ENCODE assay signal across 23 cellular contexts in genomic region chr21:15409031-15409430, GRCh38.
"Had no signal": no experiment of that assay in that cellular context is flagged by ENCODE, and none has a peak within 500 bp of the region (broad histone marks: within the 10 kb centered on the region; RNA-seq: fewer than 3 reads in every experiment).

No MANE protein-coding gene starts in this region.

- DNase-seq: colonic mucosa; cortex of kidney; dermis blood vessel endothelial cell; dorsolateral prefrontal cortex; effector CD4-positive, alpha-beta T cell; effector CD8-positive, alpha-beta T cell; effector memory CD4-positive, alpha-beta T cell; effector memory CD8-positive, alpha-beta T cell; endodermal cell; erythroblast; esophagus squamous epithelium; foreskin fibroblast; foreskin keratinocyte; foreskin melanocyte; glutamatergic neuron; head of caudate nucleus; heart left ventricle had no signal

- H3K4me1 ChIP-seq: colonic mucosa, esophagus muscularis mucosa, esophagus squamous epithelium, gastroesophageal sphincter had no signal

- H3K27me3 Mint-ChIP-seq: dendritic cell treated with granulocyte-macrophage colony-stimulating factor and Interleukin-4, amounts not matched to agents 40 ng/mL and 50 ng/mL, for 4 days; effector memory CD8-positive, alpha-beta T cell had no signal

- H3K4me3 ChIP-seq: colonic mucosa, coronary artery, dorsolateral prefrontal cortex, esophagus muscularis mucosa, esophagus squamous epithelium, gastroesophageal sphincter, heart left ventricle had no signal

- H3K27ac Mint-ChIP-seq: dendritic cell treated with granulocyte-macrophage colony-stimulating factor and Interleukin-4, amounts not matched to agents 40 ng/mL and 50 ng/mL, for 4 days; effector memory CD8-positive, alpha-beta T cell; endodermal cell had no signal

- H3K9me3 ChIP-seq: colonic mucosa, esophagus muscularis mucosa, esophagus squamous epithelium, gastroesophageal sphincter, heart left ventricle had no signal

- H3K36me3 ChIP-seq: colonic mucosa, esophagus muscularis mucosa, esophagus squamous epithelium, gastroesophageal sphincter, heart left ventricle had no signal

- H3K4me3 Mint-ChIP-seq: dendritic cell treated with granulocyte-macrophage colony-stimulating factor and Interleukin-4, amounts not matched to agents 40 ng/mL and 50 ng/mL, for 4 days; effector memory CD8-positive, alpha-beta T cell; endodermal cell had no signal

- ATAC-seq: effector memory CD8-positive, alpha-beta T cell; esophagus mucosa; foreskin keratinocyte; gastroesophageal sphincter; heart left ventricle had no signal

- H3K27me3 ChIP-seq: colonic mucosa, dorsolateral prefrontal cortex, esophagus muscularis mucosa, esophagus squamous epithelium, foreskin keratinocyte, gastroesophageal sphincter, heart left ventricle had no signal

- H3K27ac ChIP-seq: colonic mucosa, coronary artery, dorsolateral prefrontal cortex, epithelial cell of prostate, esophagus muscularis mucosa, esophagus squamous epithelium, foreskin keratinocyte, gastroesophageal sphincter, heart left ventricle had no signal
